36 cellular contexts compared by ENCODE assay signal in genomic region chr5:157086751-157087359, GRCh38. TPM values are rescaled to one million over a fixed set of nuclear protein-coding genes. Genes with fewer than 3 reads are reported as not detected.
"Had no signal": no experiment of that assay in that cellular context is flagged by ENCODE, and none has a peak within 500 bp of the region (broad histone marks: within the 10 kb centered on the region; RNA-seq: fewer than 3 reads in every experiment).

No MANE protein-coding gene starts in this region.

- DNase-seq: activated CD4-positive, alpha-beta memory T cell treated with anti-CD3 and anti-CD28 coated beads, Interleukin-2, amount 10 ng/mL, durations not matched to agents 7 days and 5 days; activated CD4-positive, alpha-beta T cell treated with anti-CD3 and anti-CD28 coated beads for 36 hours; activated CD4-positive, alpha-beta T cell treated with anti-CD3 and anti-CD28 coated beads, Interleukin-2, amount 10 ng/mL, durations not matched to agents 7 days and 5 days; activated CD4-positive, alpha-beta T cell treated with anti-CD3 and anti-CD28 coated beads, Interleukin-2, amount 50 U/mL, for 4 hours; activated CD4-positive, CD25-positive, alpha-beta regulatory T cell; activated CD4-positive, CD25-positive, alpha-beta regulatory T cell treated with anti-CD3 and anti-CD28 coated beads, Interleukin-2, amount 50 U/mL, for 72 hours; activated CD8-positive, alpha-beta memory T cell treated with anti-CD3 and anti-CD28 coated beads, Interleukin-2, amount 50 U/mL, for 48 hours; activated gamma-delta T cell; activated naive CD4-positive, alpha-beta T cell; activated naive CD4-positive, alpha-beta T cell treated with anti-CD3 and anti-CD28 coated beads, Interleukin-2, amount 10 ng/mL, durations not matched to agents 7 days and 5 days; activated naive CD8-positive, alpha-beta T cell treated with anti-CD3 and anti-CD28 coated beads, Interleukin-2, amount 10 ng/mL, durations not matched to agents 7 days and 5 days; activated T-cell treated with anti-CD3 and anti-CD28 coated beads for 4 hours; activated T-cell treated with anti-CD3 and anti-CD28 coated beads, Interleukin-2, amount 50 U/mL, for 24 hours; activated T-cell treated with anti-CD3 and anti-CD28 coated beads, Interleukin-2, amount 50 U/mL, for 72 hours; amniotic stem cell; anterior cingulate cortex; brain microvascular endothelial cell; dorsolateral prefrontal cortex; effector memory CD8-positive, alpha-beta T cell; erythroblast; foreskin fibroblast; head of caudate nucleus; T-helper 1 cell; T-helper 17 cell; T1000 had no signal

- H3K27ac Mint-ChIP-seq: activated CD4-positive, alpha-beta memory T cell treated with anti-CD3 and anti-CD28 coated beads, Interleukin-2, amount 10 ng/mL, durations not matched to agents 7 days and 5 days; activated CD4-positive, alpha-beta T cell treated with anti-CD3 and anti-CD28 coated beads for 36 hours; activated CD4-positive, alpha-beta T cell treated with anti-CD3 and anti-CD28 coated beads, Interleukin-2, amount 10 ng/mL, durations not matched to agents 7 days and 5 days; activated naive CD4-positive, alpha-beta T cell treated with anti-CD3 and anti-CD28 coated beads, Interleukin-2, amount 10 ng/mL, durations not matched to agents 7 days and 5 days; activated naive CD4-positive, alpha-beta T cell treated with anti-CD3 and anti-CD28 coated beads, Interleukin-2, amount 50 U/mL, for 72 hours; activated T-cell treated with anti-CD3 and anti-CD28 coated beads, Interleukin-2, amount 50 U/mL, for 24 hours; activated T-cell treated with anti-CD3 and anti-CD28 coated beads, Interleukin-2, amount 50 U/mL, for 72 hours; dendritic cell treated with granulocyte-macrophage colony-stimulating factor and Interleukin-4, amounts not matched to agents 40 ng/mL and 50 ng/mL, for 4 days; effector memory CD8-positive, alpha-beta T cell; T-helper 17 cell; T-helper 2 cell treated with Interferon-gamma antibody and Interleukin-4, amounts not matched to agents 5 μg/mL and 100 μg/mL, for 36 hours had no signal

- H3K4me3 ChIP-seq: coronary artery, dorsolateral prefrontal cortex, esophagus muscularis mucosa had no signal

- H3K4me3 Mint-ChIP-seq: activated CD4-positive, alpha-beta memory T cell treated with anti-CD3 and anti-CD28 coated beads, Interleukin-2, amount 10 ng/mL, durations not matched to agents 7 days and 5 days; activated CD4-positive, alpha-beta T cell treated with anti-CD3 and anti-CD28 coated beads for 36 hours; activated CD4-positive, alpha-beta T cell treated with anti-CD3 and anti-CD28 coated beads, Interleukin-2, amount 10 ng/mL, durations not matched to agents 7 days and 5 days; activated naive CD4-positive, alpha-beta T cell treated with anti-CD3 and anti-CD28 coated beads, Interleukin-2, amount 10 ng/mL, durations not matched to agents 7 days and 5 days; activated naive CD8-positive, alpha-beta T cell treated with anti-CD3 and anti-CD28 coated beads, Interleukin-2, amount 10 ng/mL, durations not matched to agents 7 days and 5 days; activated T-cell treated with anti-CD3 and anti-CD28 coated beads, Interleukin-2, amount 50 U/mL, for 24 hours; activated T-cell treated with anti-CD3 and anti-CD28 coated beads, Interleukin-2, amount 50 U/mL, for 72 hours; central memory CD8-positive, alpha-beta T cell; dendritic cell treated with granulocyte-macrophage colony-stimulating factor and Interleukin-4, amounts not matched to agents 40 ng/mL and 50 ng/mL, for 4 days; effector memory CD8-positive, alpha-beta T cell; T-helper 17 cell; T-helper 2 cell treated with Interferon-gamma antibody and Interleukin-4, amounts not matched to agents 5 μg/mL and 100 μg/mL, for 36 hours had no signal

- H3K27me3 ChIP-seq: brain microvascular endothelial cell, dorsolateral prefrontal cortex, esophagus muscularis mucosa had no signal

- H3K27me3 Mint-ChIP-seq: activated CD4-positive, alpha-beta memory T cell treated with anti-CD3 and anti-CD28 coated beads, Interleukin-2, amount 10 ng/mL, durations not matched to agents 7 days and 5 days; activated CD4-positive, alpha-beta T cell treated with anti-CD3 and anti-CD28 coated beads for 36 hours; activated CD4-positive, alpha-beta T cell treated with anti-CD3 and anti-CD28 coated beads, Interleukin-2, amount 10 ng/mL, durations not matched to agents 7 days and 5 days; activated naive CD4-positive, alpha-beta T cell treated with anti-CD3 and anti-CD28 coated beads, Interleukin-2, amount 10 ng/mL, durations not matched to agents 7 days and 5 days; activated naive CD8-positive, alpha-beta T cell treated with anti-CD3 and anti-CD28 coated beads, Interleukin-2, amount 10 ng/mL, durations not matched to agents 7 days and 5 days; activated T-cell treated with anti-CD3 and anti-CD28 coated beads, Interleukin-2, amount 50 U/mL, for 24 hours; central memory CD8-positive, alpha-beta T cell; dendritic cell treated with granulocyte-macrophage colony-stimulating factor and Interleukin-4, amounts not matched to agents 40 ng/mL and 50 ng/mL, for 4 days; effector memory CD8-positive, alpha-beta T cell; T-helper 17 cell had no signal

- H3K4me1 Mint-ChIP-seq: activated CD4-positive, alpha-beta memory T cell treated with anti-CD3 and anti-CD28 coated beads, Interleukin-2, amount 10 ng/mL, durations not matched to agents 7 days and 5 days; activated CD4-positive, alpha-beta T cell treated with anti-CD3 and anti-CD28 coated beads for 36 hours; activated naive CD4-positive, alpha-beta T cell treated with anti-CD3 and anti-CD28 coated beads, Interleukin-2, amount 10 ng/mL, durations not matched to agents 7 days and 5 days; central memory CD8-positive, alpha-beta T cell; T-helper 17 cell had no signal

- H3K36me3 ChIP-seq: brain microvascular endothelial cell, esophagus muscularis mucosa had no signal

- H3K4me1 ChIP-seq: esophagus muscularis mucosa had no signal

- H3K9me3 Mint-ChIP-seq: activated CD4-positive, alpha-beta memory T cell treated with anti-CD3 and anti-CD28 coated beads, Interleukin-2, amount 10 ng/mL, durations not matched to agents 7 days and 5 days; activated CD4-positive, alpha-beta T cell treated with anti-CD3 and anti-CD28 coated beads, Interleukin-2, amount 10 ng/mL, durations not matched to agents 7 days and 5 days; activated naive CD4-positive, alpha-beta T cell treated with anti-CD3 and anti-CD28 coated beads, Interleukin-2, amount 10 ng/mL, durations not matched to agents 7 days and 5 days; activated naive CD4-positive, alpha-beta T cell treated with anti-CD3 and anti-CD28 coated beads, Interleukin-2, amount 50 U/mL, for 72 hours; activated naive CD8-positive, alpha-beta T cell treated with anti-CD3 and anti-CD28 coated beads, Interleukin-2, amount 10 ng/mL, durations not matched to agents 7 days and 5 days; activated T-cell treated with anti-CD3 and anti-CD28 coated beads, Interleukin-2, amount 50 U/mL, for 24 hours; activated T-cell treated with anti-CD3 and anti-CD28 coated beads, Interleukin-2, amount 50 U/mL, for 72 hours; central memory CD8-positive, alpha-beta T cell; dendritic cell treated with granulocyte-macrophage colony-stimulating factor and Interleukin-4, amounts not matched to agents 40 ng/mL and 50 ng/mL, for 4 days; effector memory CD8-positive, alpha-beta T cell; T-helper 2 cell treated with Interferon-gamma antibody and Interleukin-4, amounts not matched to agents 5 μg/mL and 100 μg/mL, for 36 hours had no signal

- H3K9me3 ChIP-seq: esophagus muscularis mucosa had no signal

- FAIRE-seq: astrocyte, bronchial epithelial cell, frontal cortex had no signal

RNA-seq across cellular contexts. Expression of gene HAVCR1, which starts 27.9 kb away (rescaled TPM):
- polyA plus RNA-seq: adipose tissue, fibroblast of lung had no signal
